Comparison of ENCODE assay signal across 8 cellular contexts in the genomic region with DNA sequence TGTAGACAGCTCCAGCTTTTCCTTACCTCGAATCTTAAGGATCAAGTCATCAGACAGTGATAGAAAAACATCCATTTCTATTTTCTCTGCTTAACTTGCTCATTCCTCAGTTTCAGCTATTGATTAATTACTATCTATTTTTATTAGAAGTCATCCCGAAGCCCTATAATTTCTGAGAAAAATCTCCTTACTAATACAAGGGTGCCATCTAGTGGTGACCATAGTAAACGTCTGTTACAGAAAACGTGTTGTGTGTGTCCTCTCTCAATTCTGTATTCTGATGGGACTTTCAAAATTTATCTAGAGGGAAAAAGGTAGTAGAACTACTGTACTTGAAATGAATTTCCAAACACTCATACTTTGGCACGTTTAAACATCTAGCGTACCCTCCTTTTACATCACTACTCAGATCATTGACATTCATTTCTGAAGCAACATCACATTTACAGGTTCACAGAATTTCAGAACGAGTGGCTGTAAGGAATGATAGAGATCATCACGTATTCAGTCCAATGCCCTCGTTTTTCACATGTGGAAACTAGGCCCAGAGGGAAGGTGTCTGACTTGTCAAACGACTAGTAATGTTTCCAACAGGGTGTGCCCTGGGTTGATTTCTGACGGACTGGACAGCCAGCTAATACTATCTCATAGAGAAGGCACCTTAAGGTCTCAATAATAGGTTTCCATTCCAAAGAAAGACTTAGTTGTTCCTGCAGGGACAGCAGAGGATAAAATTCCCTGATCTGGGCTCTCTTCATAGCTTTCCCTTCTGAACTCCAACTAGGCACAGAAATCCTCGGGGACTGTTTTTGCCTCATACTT. TPM values are rescaled to one million over a fixed set of nuclear protein-coding genes. Genes with fewer than 3 reads are reported as not detected.
A peak's percentile ranks its signal among the peaks of the same experiment; 100 is the strongest.
DNase-seq lines count a peak whose midpoint lies in the region; ATAC-seq, FAIRE-seq and TF ChIP-seq lines count a peak whose summit lies in the region.

No MANE protein-coding gene starts in this region.

- intact Hi-C loops in activated B cell treated with CpG ODN at 0.5 μM for 24 hours (cut with micrococcal nuclease) = loop anchor here (1.0 to 5.0 kb wide), 3 partner anchors 112 to 804 kb away; a partner anchor contains a TSS

- POLR2A ChIA-PET in activated B cell treated with CpG ODN at 0.5 μM for 24 hours (lab: Charles Lee) = no interaction called here

- H3K4me3 ChIP-seq in GM12864 (ENCODE audit: low read depth, low read length) = no peak overlapping the region

- peaks cover 8% of the 10 kb centered on the region for H3K4me1 Mint-ChIP-seq in activated B cell treated with CpG ODN at 0.5 μM for 24 hours

- no peaks in the 10 kb centered on the region for H3K27me3 Mint-ChIP-seq in activated B cell treated with CpG ODN at 0.5 μM for 24 hours

- DNase-seq in GM12864 (ENCODE audit: low read depth) (no peak), NCI-H2081 (lab: John Stamatoyannopoulos, UW) (peak; percentile 49 to 69), activated B cell treated with CpG ODN at 0.5 μM for 24 hours (no peak), glomerular endothelial cell (ENCODE audit: extremely low read depth, low read depth, low spot score) (peak; percentile 33), renal cortical epithelial cell (ENCODE audit: low read depth) (peak; percentile 47)

- H3K27ac Mint-ChIP-seq in activated B cell treated with CpG ODN at 0.5 μM for 24 hours = no peak overlapping the region

- peaks cover 5% of the 10 kb centered on the region for H3K9me3 Mint-ChIP-seq in activated B cell treated with CpG ODN at 0.5 μM for 24 hours

- TF ChIP-seq CTCF in GM12864 (IDR thresholded peaks at IDR 0.05; ENCODE audit: low read depth, low read length, missing control alignments) (peak; percentile 47), activated B cell treated with CpG ODN at 0.5 μM for 24 hours (IDR thresholded peaks at IDR 0.05) (peak; percentile 90)

- no peak overlapping the region for H3K4me3 Mint-ChIP-seq in activated B cell treated with CpG ODN at 0.5 μM for 24 hours

- no peak for ATAC-seq in activated B cell treated with CpG ODN at 0.5 μM for 24 hours (ENCODE audit: low read depth)
- ATAC-seq in HG03025 (IDR thresholded peaks at IDR 0.05; ENCODE audit: low FRiP score, unreplicated experiment) = no peak
- ATAC-seq in GM18519 (IDR thresholded peaks at IDR 0.05; ENCODE audit: low FRiP score, unreplicated experiment) = no peak

- CTCF ChIA-PET in activated B cell treated with CpG ODN at 0.5 μM for 24 hours (lab: Charles Lee) = interaction anchor here (0.7 to 2.8 kb wide), 25 partner anchors 8 to 1166 kb away, joined by 3 to 13 read pairs (median 4); no protein-coding TSS in a partner anchor

- H3K36me3 Mint-ChIP-seq in activated B cell treated with CpG ODN at 0.5 μM for 24 hours (ENCODE audit: low read depth) = peaks cover 45% of the 10 kb centered on the region

- FAIRE-seq in A204.1 (lab: Jason Lieb, UNC) = peak; percentile 92

RNA-seq across cellular contexts. Expression of a gene that starts 25.6 kb away (rescaled TPM):
- 31.9 and 32.9 TPM in 2 replicates for total RNA-seq in activated B cell treated with CpG ODN at 0.5 μM for 24 hours
- 13.1 and 19.5 TPM in 2 replicates for total RNA-seq in glomerular endothelial cell
- total RNA-seq in renal cortical epithelial cell = 30.7 and 70.6 TPM in 2 replicates

Comparison
In these comparisons a context has a peak if more than half of its experiments do, and no peak if none do; other contexts are left out.
1. DNase-seq: peak in NCI-H2081 (2 of 2), glomerular endothelial cell (single experiment) and renal cortical epithelial cell (single experiment); none in GM12864 (single experiment) and activated B cell treated with CpG ODN at 0.5 μM for 24 hours (single experiment).